23 cellular contexts compared by ENCODE assay signal in genomic region chr14:55374771-55375170, GRCh38. TPM values are rescaled to one million over a fixed set of nuclear protein-coding genes. Genes with fewer than 3 reads are reported as not detected.
DNase-seq lines count a peak whose midpoint lies in the region; ATAC-seq, FAIRE-seq and TF ChIP-seq lines count a peak whose summit lies in the region.
"Had no signal": no experiment of that assay in that cellular context is flagged by ENCODE, and none has a peak within 500 bp of the region (broad histone marks: within the 10 kb centered on the region; RNA-seq: fewer than 3 reads in every experiment).

No MANE protein-coding gene starts in this region.

- H3K4me3 ChIP-seq in thyroid gland (replicated peaks in 1 of 3), result no peak overlapping the region
- H3K4me3 ChIP-seq: A549, HAP-1, SJCRH30, suprapubic skin had no signal

- H3K27ac ChIP-seq in thyroid gland, result no peak overlapping the region
- H3K27ac ChIP-seq: A549, neutrophil, SJCRH30, suprapubic skin had no signal

- peak overlapping the region; percentile 68 for H3K4me3 Mint-ChIP-seq in activated CD4-positive, alpha-beta T cell treated with anti-CD3 and anti-CD28 coated beads, Interleukin-2, amount 10 ng/mL, durations not matched to agents 24 days and 14 days
- H3K4me3 Mint-ChIP-seq in activated naive CD8-positive, alpha-beta T cell treated with anti-CD3 and anti-CD28 coated beads for 36 hours, result peak overlapping the region; percentile 60
- peak overlapping the region; percentile 76 for H3K4me3 Mint-ChIP-seq in natural killer cell treated with Interleukin-12 subunit alpha and Interleukin-12 subunit beta and Interleukin-15 and Interleukin-18, amount 100 ng/mL, for 72 hours
- H3K4me3 Mint-ChIP-seq: brain, WTC11 had no signal

- intact Hi-C loops in activated CD4-positive, alpha-beta T cell treated with anti-CD3 and anti-CD28 coated beads, Interleukin-2, amount 10 ng/mL, durations not matched to agents 24 days and 14 days (cut with micrococcal nuclease), result loop anchor here (1.0 to 5.0 kb wide), 7 partner anchors 12 to 1688 kb away; partner anchors contain the start of genes ATG14 and FBXO34
- intact Hi-C loops in thyroid gland (cut with DNase I), result no loop called here

- H3K36me3 ChIP-seq in thyroid gland, result peaks cover 15 to 22% of the 10 kb centered on the region in 2 donors

- no peak for TF ChIP-seq POLR2A in thyroid gland (IDR thresholded peaks at IDR 0.05)

- no peak for TF ChIP-seq CTCF in thyroid gland (IDR thresholded peaks at IDR 0.05)

- no peak for DNase-seq in activated CD4-positive, alpha-beta T cell treated with anti-CD3 and anti-CD28 coated beads, Interleukin-2, amount 10 ng/mL, durations not matched to agents 24 days and 14 days
- no peak for DNase-seq in activated CD4-positive, alpha-beta T cell treated with anti-CD3 and anti-CD28 coated beads for 1 hour
- DNase-seq in HTR-8/SVneo (ENCODE audit: insufficient read length, low spot score), result no peak
- DNase-seq in activated naive CD8-positive, alpha-beta T cell treated with anti-CD3 and anti-CD28 coated beads for 36 hours, result no peak
- DNase-seq in natural killer cell treated with Interleukin-12 subunit alpha and Interleukin-12 subunit beta and Interleukin-15 and Interleukin-18, amount 100 ng/mL, for 72 hours (ENCODE audit: low spot score), result no peak
- DNase-seq in stimulated activated CD4-positive, alpha-beta T cell treated with anti-CD3 and anti-CD28 coated beads, Interleukin-4, amount 100 ng/mL, for 24 hours, result no peak
- no peak for DNase-seq in thyroid gland
- DNase-seq: BE2C; cortex of kidney; NCI-H1105; NCI-H2081 treated with DMSO at 0.1 percent for 48 hours; NCI-H446 treated with DMSO at 0.1 percent for 48 hours; NK-92 treated with Interleukin-12 subunit alpha and Interleukin-12 subunit beta, amount 100 ng/mL, for 24 hours; retina; SJCRH30 had no signal

- peaks cover 47% of the 10 kb centered on the region for H3K36me3 Mint-ChIP-seq in activated CD4-positive, alpha-beta T cell treated with anti-CD3 and anti-CD28 coated beads, Interleukin-2, amount 10 ng/mL, durations not matched to agents 24 days and 14 days (ENCODE audit: low read depth)
- H3K36me3 Mint-ChIP-seq in activated naive CD8-positive, alpha-beta T cell treated with anti-CD3 and anti-CD28 coated beads for 36 hours, result peaks cover 48% of the 10 kb centered on the region
- peaks cover 15% of the 10 kb centered on the region for H3K36me3 Mint-ChIP-seq in natural killer cell treated with Interleukin-12 subunit alpha and Interleukin-12 subunit beta and Interleukin-15 and Interleukin-18, amount 100 ng/mL, for 72 hours

- H3K9me3 Mint-ChIP-seq in activated CD4-positive, alpha-beta T cell treated with anti-CD3 and anti-CD28 coated beads, Interleukin-2, amount 10 ng/mL, durations not matched to agents 24 days and 14 days, result no peaks in the 10 kb centered on the region
- H3K9me3 Mint-ChIP-seq in activated naive CD8-positive, alpha-beta T cell treated with anti-CD3 and anti-CD28 coated beads for 36 hours, result no peaks in the 10 kb centered on the region
- H3K9me3 Mint-ChIP-seq in natural killer cell treated with Interleukin-12 subunit alpha and Interleukin-12 subunit beta and Interleukin-15 and Interleukin-18, amount 100 ng/mL, for 72 hours, result no peaks in the 10 kb centered on the region
- H3K9me3 Mint-ChIP-seq: brain, WTC11 had no signal

- H3K27ac Mint-ChIP-seq in activated CD4-positive, alpha-beta T cell treated with anti-CD3 and anti-CD28 coated beads, Interleukin-2, amount 10 ng/mL, durations not matched to agents 24 days and 14 days, result peak overlapping the region; percentile 95
- peak overlapping the region; percentile 99 for H3K27ac Mint-ChIP-seq in activated naive CD8-positive, alpha-beta T cell treated with anti-CD3 and anti-CD28 coated beads for 36 hours
- H3K27ac Mint-ChIP-seq in natural killer cell treated with Interleukin-12 subunit alpha and Interleukin-12 subunit beta and Interleukin-15 and Interleukin-18, amount 100 ng/mL, for 72 hours, result peak overlapping the region; percentile 72 to 94
- H3K27ac Mint-ChIP-seq: brain, WTC11 had no signal

- peak; percentile 40 for FAIRE-seq in HTR-8/SVneo (lab: Jason Lieb, UNC)
- FAIRE-seq: A549 had no signal

- H3K4me1 Mint-ChIP-seq in activated CD4-positive, alpha-beta T cell treated with anti-CD3 and anti-CD28 coated beads, Interleukin-2, amount 10 ng/mL, durations not matched to agents 24 days and 14 days, result peaks cover 31% of the 10 kb centered on the region
- peaks cover 38% of the 10 kb centered on the region for H3K4me1 Mint-ChIP-seq in activated naive CD8-positive, alpha-beta T cell treated with anti-CD3 and anti-CD28 coated beads for 36 hours
- H3K4me1 Mint-ChIP-seq in natural killer cell treated with Interleukin-12 subunit alpha and Interleukin-12 subunit beta and Interleukin-15 and Interleukin-18, amount 100 ng/mL, for 72 hours (ENCODE audit: low read depth in 2 of 2), result peaks cover 25 to 29% of the 10 kb centered on the region in 2 donors
- H3K4me1 Mint-ChIP-seq: brain, WTC11 had no signal

- no peaks in the 10 kb centered on the region for H3K27me3 ChIP-seq in thyroid gland
- H3K27me3 ChIP-seq: BE2C, neutrophil, SJCRH30, suprapubic skin had no signal

- WGBS in thyroid gland, 2 donors, result 92 to 96% methylated on average over 4 of the region's 4 CpGs

- H3K4me1 ChIP-seq in thyroid gland, result no peaks in the 10 kb centered on the region
- H3K4me1 ChIP-seq: A549, BE2C, HAP-1, SJCRH30, suprapubic skin had no signal

- no peak for ATAC-seq in natural killer cell treated with Interleukin-12 subunit alpha and Interleukin-12 subunit beta and Interleukin-15 and Interleukin-18, amount 100 ng/mL, for 72 hours
- no peak for ATAC-seq in HG02884 (IDR thresholded peaks at IDR 0.05; ENCODE audit: unreplicated experiment)
- ATAC-seq: A549, Panc1, WTC11 had no signal

- no peaks in the 10 kb centered on the region for H3K27me3 Mint-ChIP-seq in activated CD4-positive, alpha-beta T cell treated with anti-CD3 and anti-CD28 coated beads, Interleukin-2, amount 10 ng/mL, durations not matched to agents 24 days and 14 days
- H3K27me3 Mint-ChIP-seq in activated naive CD8-positive, alpha-beta T cell treated with anti-CD3 and anti-CD28 coated beads for 36 hours, result no peaks in the 10 kb centered on the region
- no peaks in the 10 kb centered on the region for H3K27me3 Mint-ChIP-seq in natural killer cell treated with Interleukin-12 subunit alpha and Interleukin-12 subunit beta and Interleukin-15 and Interleukin-18, amount 100 ng/mL, for 72 hours
- H3K27me3 Mint-ChIP-seq: brain had no signal

- H3K9me3 ChIP-seq in thyroid gland, result no peaks in the 10 kb centered on the region
- H3K9me3 ChIP-seq: A549, BE2C, HAP-1, neutrophil, SJCRH30, suprapubic skin had no signal

RNA-seq across cellular contexts. Expression of gene ATG14, which starts 36.9 kb away (rescaled TPM):
- 4.9 and 5.8 TPM in 2 replicates for total RNA-seq in activated CD4-positive, alpha-beta T cell treated with anti-CD3 and anti-CD28 coated beads, Interleukin-2, amount 10 ng/mL, durations not matched to agents 24 days and 14 days
- total RNA-seq in activated naive CD8-positive, alpha-beta T cell treated with anti-CD3 and anti-CD28 coated beads for 36 hours, result 1 to 10 TPM; 5.9 to 6.0 TPM
- total RNA-seq in natural killer cell treated with Interleukin-12 subunit alpha and Interleukin-12 subunit beta and Interleukin-15 and Interleukin-18, amount 100 ng/mL, for 72 hours, result 1 to 10 TPM; 7.2 to 7.3 TPM
- 10 to 100 TPM; 13.3 to 22.2 (median 19.1) TPM for total RNA-seq in thyroid gland
